In the genomic region with DNA sequence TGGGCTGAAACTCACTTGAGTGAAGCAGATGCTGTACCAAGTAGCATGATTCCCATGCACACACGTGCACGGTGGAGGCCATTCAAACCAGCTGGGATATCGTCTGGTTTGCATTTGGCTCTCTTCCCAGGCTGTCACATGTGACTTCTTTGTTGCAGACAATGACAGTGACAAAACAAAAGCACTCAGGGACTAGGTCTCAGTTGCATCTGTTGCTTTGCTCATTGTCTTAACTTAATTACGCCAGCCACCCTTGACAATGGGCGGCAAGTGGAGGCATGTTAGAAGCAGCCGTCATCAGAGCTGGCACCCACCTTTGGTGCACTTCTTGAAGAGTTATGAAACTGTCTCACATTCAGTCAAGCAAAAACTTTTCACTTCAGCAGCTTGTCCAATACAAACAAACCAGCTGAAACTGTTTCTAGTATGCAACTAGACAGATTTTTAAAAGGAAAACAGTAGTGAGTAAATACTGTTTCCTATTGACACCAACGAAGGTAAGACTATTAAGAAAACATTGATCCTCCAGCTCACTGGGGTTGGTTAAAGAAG, we compare ENCODE assay signal across 1 cellular context.
TF ChIP-seq lines count a peak whose summit lies in the region.

No MANE protein-coding gene starts in this region.

TF ChIP-seq in WTC11, 78 proteins besides CTCF, POLR2A, EP300 and RAD21 (continued from another document):
- TF ChIP-seq, protein P1, sequence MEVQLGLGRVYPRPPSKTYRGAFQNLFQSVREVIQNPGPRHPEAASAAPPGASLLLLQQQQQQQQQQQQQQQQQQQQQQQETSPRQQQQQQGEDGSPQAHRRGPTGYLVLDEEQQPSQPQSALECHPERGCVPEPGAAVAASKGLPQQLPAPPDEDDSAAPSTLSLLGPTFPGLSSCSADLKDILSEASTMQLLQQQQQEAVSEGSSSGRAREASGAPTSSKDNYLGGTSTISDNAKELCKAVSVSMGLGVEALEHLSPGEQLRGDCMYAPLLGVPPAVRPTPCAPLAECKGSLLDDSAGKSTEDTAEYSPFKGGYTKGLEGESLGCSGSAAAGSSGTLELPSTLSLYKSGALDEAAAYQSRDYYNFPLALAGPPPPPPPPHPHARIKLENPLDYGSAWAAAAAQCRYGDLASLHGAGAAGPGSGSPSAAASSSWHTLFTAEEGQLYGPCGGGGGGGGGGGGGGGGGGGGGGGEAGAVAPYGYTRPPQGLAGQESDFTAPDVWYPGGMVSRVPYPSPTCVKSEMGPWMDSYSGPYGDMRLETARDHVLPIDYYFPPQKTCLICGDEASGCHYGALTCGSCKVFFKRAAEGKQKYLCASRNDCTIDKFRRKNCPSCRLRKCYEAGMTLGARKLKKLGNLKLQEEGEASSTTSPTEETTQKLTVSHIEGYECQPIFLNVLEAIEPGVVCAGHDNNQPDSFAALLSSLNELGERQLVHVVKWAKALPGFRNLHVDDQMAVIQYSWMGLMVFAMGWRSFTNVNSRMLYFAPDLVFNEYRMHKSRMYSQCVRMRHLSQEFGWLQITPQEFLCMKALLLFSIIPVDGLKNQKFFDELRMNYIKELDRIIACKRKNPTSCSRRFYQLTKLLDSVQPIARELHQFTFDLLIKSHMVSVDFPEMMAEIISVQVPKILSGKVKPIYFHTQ (CRISPR knock-in tag; IDR thresholded peaks at IDR 0.05), result no peak
- no peak for TF ChIP-seq FOXK1 (CRISPR knock-in tag; IDR thresholded peaks at IDR 0.05)
- TF ChIP-seq, protein P2, sequence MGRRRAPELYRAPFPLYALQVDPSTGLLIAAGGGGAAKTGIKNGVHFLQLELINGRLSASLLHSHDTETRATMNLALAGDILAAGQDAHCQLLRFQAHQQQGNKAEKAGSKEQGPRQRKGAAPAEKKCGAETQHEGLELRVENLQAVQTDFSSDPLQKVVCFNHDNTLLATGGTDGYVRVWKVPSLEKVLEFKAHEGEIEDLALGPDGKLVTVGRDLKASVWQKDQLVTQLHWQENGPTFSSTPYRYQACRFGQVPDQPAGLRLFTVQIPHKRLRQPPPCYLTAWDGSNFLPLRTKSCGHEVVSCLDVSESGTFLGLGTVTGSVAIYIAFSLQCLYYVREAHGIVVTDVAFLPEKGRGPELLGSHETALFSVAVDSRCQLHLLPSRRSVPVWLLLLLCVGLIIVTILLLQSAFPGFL (CRISPR knock-in tag; IDR thresholded peaks at IDR 0.05; ENCODE audit: borderline replicate concordance), result no peak
TF ChIP-seq in WTC11: peak in this region for 0.
